Comparison of ENCODE assay signal across 10 cellular contexts in genomic region chr2:166372046-166372445, GRCh38.
"Had no signal": no experiment of that assay in that cellular context is flagged by ENCODE, and none has a peak within 500 bp of the region (broad histone marks: within the 10 kb centered on the region; RNA-seq: fewer than 3 reads in every experiment).

No MANE protein-coding gene starts in this region.

- H3K9me3 Mint-ChIP-seq: central memory CD8-positive, alpha-beta T cell; dendritic cell treated with granulocyte-macrophage colony-stimulating factor and Interleukin-4, amounts not matched to agents 40 ng/mL and 50 ng/mL, for 4 days; naive thymus-derived CD4-positive, alpha-beta T cell; WTC11 had no signal

- H3K36me3 Mint-ChIP-seq: naive thymus-derived CD4-positive, alpha-beta T cell; WTC11 had no signal

- ATAC-seq: naive thymus-derived CD4-positive, alpha-beta T cell had no signal

- H3K4me3 Mint-ChIP-seq: central memory CD8-positive, alpha-beta T cell; dendritic cell treated with granulocyte-macrophage colony-stimulating factor and Interleukin-4, amounts not matched to agents 40 ng/mL and 50 ng/mL, for 4 days; naive thymus-derived CD4-positive, alpha-beta T cell had no signal

- DNase-seq: activated CD4-positive, alpha-beta T cell treated with anti-CD3 and anti-CD28 coated beads for 48 hours; activated naive CD4-positive, alpha-beta T cell treated with Interleukin-2 at 50 U/mL for 16 hours; mammary epithelial cell; naive thymus-derived CD4-positive, alpha-beta T cell; posterior cingulate gyrus; small intestine; uterus had no signal

- H3K27ac Mint-ChIP-seq: naive thymus-derived CD4-positive, alpha-beta T cell had no signal
